In genomic region chr9:128818099-128818838, GRCh38 we compare ENCODE assay signal across 8 cellular contexts. TPM values are rescaled to one million over a fixed set of nuclear protein-coding genes. Genes with fewer than 3 reads are reported as not detected.
DNase-seq lines count a peak whose midpoint lies in the region; ATAC-seq, FAIRE-seq and TF ChIP-seq lines count a peak whose summit lies in the region.

Gene ENDOG (plus strand): TSS chr9:128818500. CDS start chr9:128818685, 185 bp downstream.

- no peaks in the 10 kb centered on the region for H3K27me3 Mint-ChIP-seq in CD4-positive, alpha-beta T cell

- intact Hi-C loops in CD4-positive, alpha-beta T cell (cut with DNase I, micrococcal nuclease) = loop anchor here (1.0 to 5.0 kb wide), 6 partner anchors 11 to 161 kb away; partner anchors contain the start of genes KYAT1 (in 2 of the 2), SPOUT1 (in 2 of the 2), DYNC2I2 (in 1 of the 2) and LRRC8A (in 1 of the 2)
- intact Hi-C loops in HepG2 (cut with micrococcal nuclease; ENCODE audit: unreplicated experiment) = no loop called here

- H3K4me3 ChIP-seq in HepG2 (replicated peaks in 1 of 3; ENCODE audit: insufficient read depth in 1 of 3, low read depth in 2 of 3, low read length in 3 of 3) = peak within 1 kb of the TSS; percentile 53 to 85 (median 80)

- H3K4me3 Mint-ChIP-seq in CD4-positive, alpha-beta T cell = peak within 1 kb of the TSS; percentile 93

- H3K79me2 ChIP-seq in HepG2 (ENCODE audit: insufficient read depth, low read length) = peaks cover 5% of the 10 kb centered on the region

- in situ Hi-C loops in HepG2 (cut with HindIII; ENCODE audit: extremely low pct_ligation_motif_present, low pct_unique_long_range_greater_than_20kb) = no loop called here

- H3K4me1 ChIP-seq in HepG2 (ENCODE audit: insufficient read depth, low read length) = peaks cover 26% of the 10 kb centered on the region

- H3K27me3 ChIP-seq in CD4-positive, alpha-beta T cell (ENCODE audit: control insufficient read depth, insufficient read depth, low read length) = no peaks in the 10 kb centered on the region
- no peaks in the 10 kb centered on the region for H3K27me3 ChIP-seq in HepG2 (ENCODE audit: control insufficient read depth in 1 of 2, insufficient read depth in 2 of 2, low read length in 2 of 2)

- peak; percentile 92 to 98 (median 96) for DNase-seq in CD4-positive, alpha-beta T cell
- DNase-seq in NCI-H82 (lab: John Stamatoyannopoulos, UW) (peak; percentile 99), dermis microvascular lymphatic vessel endothelial cell (ENCODE audit: low read depth in 2 of 2) (peak; percentile 88 to 97), HepG2 (ENCODE audit: low spot score) (peak; percentile 94)
- DNase-seq in activated CD4-positive, alpha-beta T cell treated with anti-CD3 and anti-CD28 coated beads, Interleukin-2, amount 50 U/mL, for 48 hours = peak; percentile 99
- DNase-seq in stimulated activated CD4-positive, alpha-beta T cell treated with anti-CD3 and anti-CD28 coated beads, Interleukin-4, amount 100 ng/mL, for 1 hour = peak; percentile 97

- H3K4me2 ChIP-seq in HepG2 (ENCODE audit: low read depth, low read length) = peak within 1 kb of the TSS; percentile 93

- peaks cover 9 to 28% of the 10 kb centered on the region in 2 experiments for H3K36me3 ChIP-seq in HepG2 (replicated peaks in 1 of 2; ENCODE audit: control insufficient read depth in 1 of 2, insufficient read depth in 2 of 2, low read length in 2 of 2)

- peak within 1 kb of the TSS; percentile 74 for H3K9ac ChIP-seq in HepG2 (ENCODE audit: insufficient read depth, low read depth, low read length)

- H3K27ac Mint-ChIP-seq in CD4-positive, alpha-beta T cell = peak within 1 kb of the TSS; percentile 89

- peak within 1 kb of the TSS; percentile 53 for H3K27ac ChIP-seq in CD4-positive, alpha-beta T cell (ENCODE audit: low read depth, low read length)
- peak within 1 kb of the TSS; percentile 77 for H3K27ac ChIP-seq in HepG2 (ENCODE audit: extremely low read length, insufficient read depth, low read length)

- peaks cover 11% of the 10 kb centered on the region for H3K4me1 Mint-ChIP-seq in CD4-positive, alpha-beta T cell (ENCODE audit: low read depth)

- H3K36me3 Mint-ChIP-seq in CD4-positive, alpha-beta T cell (ENCODE audit: low read depth) = peaks cover 17% of the 10 kb centered on the region

- H2AFZ ChIP-seq in HepG2 (ENCODE audit: low read length) = peak within 1 kb of the TSS; percentile 70

- ATAC-seq in CD4-positive, alpha-beta T cell (ENCODE audit: poor library complexity) = peak; percentile 95
- ATAC-seq in GM19395 (IDR thresholded peaks at IDR 0.05; ENCODE audit: unreplicated experiment) = peak; percentile 84
- ATAC-seq in HG03571 (IDR thresholded peaks at IDR 0.05; ENCODE audit: unreplicated experiment) = peak; percentile 74
- ATAC-seq in HepG2 = peak; percentile 84

- TF ChIP-seq POLR2A in HepG2 (IDR thresholded peaks at IDR 0.05; ENCODE audit: insufficient read depth in 1 of 2, low read depth in 2 of 2, low read length in 2 of 2) = peak in 1 of 2 experiments; percentile 89; a peak in 2 of 4 replicates

- no peaks in the 10 kb centered on the region for H4K20me1 ChIP-seq in HepG2 (ENCODE audit: insufficient read depth, low read length)

- FAIRE-seq in HepG2 (lab: Jason Lieb, UNC) = peak; percentile 96

- H3K9me3 ChIP-seq in CD4-positive, alpha-beta T cell (ENCODE audit: control insufficient read depth, low read length) = no peaks in the 10 kb centered on the region
- H3K9me3 ChIP-seq in HepG2 (ENCODE audit: low read length) = no peaks in the 10 kb centered on the region

- CTCF ChIA-PET in CD4-positive, alpha-beta T cell (lab: Charles Lee) = interaction anchor here (0.6 to 2.2 kb wide), 21 partner anchors 10 to 398 kb away, joined by 3 to 44 read pairs (median 4); partner anchors contain the start of genes DOLK, KYAT1, LRRC8A and NUP188
- CTCF ChIA-PET in HepG2 (lab: Yijun Ruan, JAX; ENCODE audit: low intra/inter-chr PET ratio, low total read pairs) = interaction anchor here (1.1 to 1.7 kb wide), 2 partner anchors 85 to 115 kb away, joined by 3 to 5 read pairs; no protein-coding TSS in a partner anchor

- peak in 1 of 2 experiments; percentile 26; a peak in 1 of 4 replicates for TF ChIP-seq EP300 in HepG2 (IDR thresholded peaks at IDR 0.05; ENCODE audit: low read depth in 2 of 2, low read length in 2 of 2)
- TF ChIP-seq EP300 in HepG2 (CRISPR knock-in tag; IDR thresholded peaks at IDR 0.05; ENCODE audit: borderline replicate concordance) = no peak

- peak; percentile 96 for TF ChIP-seq CTCF in CD4-positive, alpha-beta T cell (IDR thresholded peaks at IDR 0.05)
- peak; percentile 99 for TF ChIP-seq CTCF in HepG2 (CRISPR knock-in tag; IDR thresholded peaks at IDR 0.05)

- WGBS in HepG2 (ENCODE audit: low lambda C conversion rate) = 2% methylated on average over 26 of the region's 70 CpGs

- POLR2A ChIA-PET in CD4-positive, alpha-beta T cell (lab: Charles Lee) = interaction anchor here (0.6 to 3.7 kb wide), 26 partner anchors 9 to 568 kb away, joined by 3 to 61 read pairs (median 5); partner anchors contain the start of genes DOLPP1, DYNC2I2, GLE1 and KYAT1
- POLR2A ChIA-PET in HepG2 (lab: Yijun Ruan, JAX) = interaction anchor here (0.7 to 3.2 kb wide), 26 partner anchors 9 to 220 kb away, joined by 3 to 46 read pairs (median 4); partner anchors contain the start of genes SH3GLB2, SPOUT1 and ZDHHC12

- peak; percentile 63 for TF ChIP-seq RAD21 in HepG2 (CRISPR knock-in tag; IDR thresholded peaks at IDR 0.05)

- H3K9me3 Mint-ChIP-seq in CD4-positive, alpha-beta T cell = no peaks in the 10 kb centered on the region

- TSS peak; percentile 68 for BruUV-seq in HepG2 (replicated peaks; lab: Mats Ljungman, UMichigan)

TF ChIP-seq in HepG2, 621 proteins besides CTCF, POLR2A, EP300 and RAD21 (continues in another document):
- TF ChIP-seq TEAD3 (CRISPR knock-in tag; optimal IDR thresholded peaks at IDR 0.05; ENCODE audit: borderline replicate concordance) (peak; percentile 73), HOXA3 (CRISPR knock-in tag; IDR thresholded peaks at IDR 0.05) (peak; percentile 64), MXD4 (CRISPR knock-in tag; IDR thresholded peaks at IDR 0.05) (peak; percentile 44), HOMEZ (CRISPR knock-in tag; IDR thresholded peaks at IDR 0.05; ENCODE audit: low read depth) (peak; percentile 55), TFDP1 (CRISPR knock-in tag; IDR thresholded peaks at IDR 0.05; ENCODE audit: borderline replicate concordance) (peak; percentile 59; the same call in 1 of the 2 replicates), RFXANK (CRISPR knock-in tag; IDR thresholded peaks at IDR 0.05) (0 out of 2 replicates have a peak, but pooled peaks have one; percentile 31), ATF3 (CRISPR knock-in tag; IDR thresholded peaks at IDR 0.05) (no peak; the same call in 1 of the 2 replicates), NFATC3 (CRISPR knock-in tag; IDR thresholded peaks at IDR 0.05) (no peak)

RNA-seq across cellular contexts. Expression of gene ENDOG, which starts in this region (rescaled TPM):
- total RNA-seq in CD4-positive, alpha-beta T cell = 1 to 10 TPM; 3.2 to 3.7 TPM
- total RNA-seq in dermis microvascular lymphatic vessel endothelial cell = 24.6 and 29.5 TPM in 2 replicates
- 26.3 and 28.7 TPM in 2 replicates for total RNA-seq in HepG2 (2016; rRNA removed; fragmentation: Illumina TruSeq; extraction: Trizol)
- 6.7 and 7.2 TPM in 2 replicates for total RNA-seq in HepG2 (2016; cell fraction: cytosol; rRNA removed; fragmentation: Illumina TruSeq; extraction: Trizol; ENCODE audit: low read depth)
- 27.5 and 28.8 TPM in 2 replicates for total RNA-seq in HepG2 (2016; cell fraction: insoluble cytoplasmic fraction; rRNA removed; fragmentation: Illumina TruSeq; extraction: Trizol)
- total RNA-seq in HepG2 (2016; cell fraction: membrane; rRNA removed; fragmentation: Illumina TruSeq; extraction: Trizol) = 10.8 and 11.3 TPM in 2 replicates
- 7.2 and 8.7 TPM in 2 replicates for total RNA-seq in HepG2 (2016; cell fraction: nucleus; rRNA removed; fragmentation: Illumina TruSeq; extraction: Trizol)
- 28.8 and 31.5 TPM in 2 replicates for polyA plus RNA-seq in HepG2 (2011; rRNA removed)
- 27.0 and 54.5 TPM in 2 replicates for polyA plus RNA-seq in HepG2 (2011; cell fraction: cytosol; rRNA removed)
- 24.4 and 27.0 TPM in 2 replicates for polyA plus RNA-seq in HepG2 (2011; cell fraction: nucleus; rRNA removed)
- polyA plus RNA-seq in HepG2 (2012) = 8.6 and 10.1 TPM in 2 replicates
- polyA plus RNA-seq in HepG2 (2016; cell fraction: cytosol; fragmentation: Illumina TruSeq; extraction: Trizol; ENCODE audit: low read depth) = 6.3 and 7.3 TPM in 2 replicates
- 25.1 and 28.1 TPM in 2 replicates for polyA plus RNA-seq in HepG2 (2016; cell fraction: insoluble cytoplasmic fraction; fragmentation: Illumina TruSeq; extraction: Trizol; ENCODE audit: low read depth)
- polyA plus RNA-seq in HepG2 (2016; cell fraction: membrane; fragmentation: Illumina TruSeq; extraction: Trizol; ENCODE audit: low read depth) = 8.7 and 9.3 TPM in 2 replicates
- polyA plus RNA-seq in HepG2 (2016; cell fraction: nucleus; fragmentation: Illumina TruSeq; extraction: Trizol; ENCODE audit: insufficient read depth, low read depth) = 15.7 and 17.2 TPM in 2 replicates
- 33.6 and 37.4 TPM in 2 replicates for polyA minus RNA-seq in HepG2 (2011; rRNA and poly(A)+ RNA removed; ENCODE audit: low replicate concordance)
- polyA minus RNA-seq in HepG2 (2011; cell fraction: cytosol; rRNA and poly(A)+ RNA removed) = 12.2 and 15.3 TPM in 2 replicates
- 4.6 and 5.7 TPM in 2 replicates for polyA minus RNA-seq in HepG2 (2011; cell fraction: nucleus; rRNA and poly(A)+ RNA removed)

Comparison
In these comparisons a context has a peak if more than half of its experiments do, and no peak if none do; other contexts are left out.
1. Peak in every context shown above with its lines: DNase-seq, ATAC-seq, H3K4me3 ChIP-seq and H3K27ac ChIP-seq.